ENCODE assay signal across 2 cellular contexts in genomic region chr1:880915-881314, GRCh38. TPM values are rescaled to one million over a fixed set of nuclear protein-coding genes. Genes with fewer than 3 reads are reported as not detected.
"Had no signal": no experiment of that assay in that cellular context is flagged by ENCODE, and none has a peak within 500 bp of the region (broad histone marks: within the 10 kb centered on the region; RNA-seq: fewer than 3 reads in every experiment).

No MANE protein-coding gene starts in this region.

RNA-seq across cellular contexts. Expression of gene SAMD11, which starts 42.8 kb away (rescaled TPM):
- total RNA-seq: endothelial cell of umbilical vein, foreskin keratinocyte had no signal
- polyA plus RNA-seq: endothelial cell of umbilical vein had no signal
